ENCODE assay signal across 8 cellular contexts in the genomic region with DNA sequence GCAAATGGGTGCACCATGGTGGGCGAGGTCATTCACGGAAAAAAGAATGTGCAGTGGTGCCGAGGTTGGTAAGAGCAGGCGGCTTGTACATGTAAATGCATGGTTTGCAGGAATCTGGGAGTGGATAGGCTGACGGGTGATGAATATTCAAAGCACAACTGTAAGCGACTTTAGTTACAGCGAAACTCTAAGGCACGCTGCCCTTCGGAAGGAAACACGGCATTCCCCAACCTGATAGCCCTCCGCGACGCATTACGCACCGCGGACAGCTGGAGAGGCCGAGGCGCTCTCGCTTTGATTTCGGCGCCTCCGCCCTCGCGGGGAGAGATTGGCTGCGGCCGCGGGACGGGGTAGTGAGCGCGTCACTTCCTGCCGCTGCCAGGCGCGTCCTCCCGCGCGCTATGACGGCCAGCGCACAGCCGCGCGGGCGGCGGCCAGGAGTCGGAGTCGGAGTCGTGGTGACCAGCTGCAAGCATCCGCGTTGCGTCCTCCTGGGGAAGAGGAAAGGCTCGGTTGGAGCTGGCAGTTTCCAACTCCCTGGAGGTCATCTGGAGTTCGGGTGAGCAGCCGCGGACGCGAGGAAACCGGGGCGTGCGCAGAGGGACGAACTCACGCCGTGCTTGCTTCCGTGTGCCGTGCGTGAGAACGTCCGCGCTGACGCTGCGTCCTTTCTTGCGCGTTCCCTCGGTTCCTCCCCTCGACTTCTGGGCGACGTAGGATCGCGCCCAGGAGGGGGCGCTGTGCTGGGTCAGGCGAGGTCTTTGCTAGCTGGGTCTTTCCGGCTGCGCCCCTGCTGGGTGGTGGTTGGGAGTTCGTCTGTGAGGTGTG. TPM values are rescaled to one million over a fixed set of nuclear protein-coding genes. Genes with fewer than 3 reads are reported as not detected.
DNase-seq lines count a peak whose midpoint lies in the region; ATAC-seq and TF ChIP-seq lines count a peak whose summit lies in the region.

Gene NUDT15 (plus strand): TSS at position 381 of the 828 bp plus-strand sequence. CDS start 21 bp downstream, at position 402.

- H3K27me3 ChIP-seq in testis, result no peaks in the 10 kb centered on the region

- H3K9me3 ChIP-seq in testis, result no peaks in the 10 kb centered on the region

- H3K4me3 ChIP-seq in GM12864 (ENCODE audit: low read depth, low read length) (peak within 1 kb of the TSS; percentile 63), testis (peak within 1 kb of the TSS; percentile 81 to 86)

- DNase-seq in GM12864 (ENCODE audit: low read depth) (peak; percentile 96), NCI-H1092 treated with DMSO at 0.1 percent for 48 hours (lab: John Stamatoyannopoulos, UW) (peak; percentile 93), SKM-1 (lab: John Stamatoyannopoulos, UW; ENCODE audit: unreplicated experiment) (peak; percentile 88), glomerular endothelial cell (ENCODE audit: extremely low read depth, low read depth, low spot score) (peak; percentile 78), omental fat pad (ENCODE audit: low spot score) (peak; percentile 77), testis (peak; percentile 96)
- DNase-seq in activated naive CD4-positive, alpha-beta T cell treated with anti-CD3 and anti-CD28 coated beads, Interleukin-2, amount 50 U/mL, for 72 hours (ENCODE audit: low spot score in 2 of 2), result peak; percentile 97

- whole genome bisulfite sequencing in testis, 2 donors, result 0 to 1% methylated on average over 26 to 75 of the region's 82 CpGs

- H3K4me1 ChIP-seq in testis, result no peaks in the 10 kb centered on the region

- TF ChIP-seq POLR2A in testis (IDR thresholded peaks at IDR 0.05), result no peak

- peak; percentile 100 for TF ChIP-seq CTCF in GM12864 (IDR thresholded peaks at IDR 0.05; ENCODE audit: low read depth, low read length, missing control alignments)
- peak in 2 of 3 donors; percentile 42 to 99 for TF ChIP-seq CTCF in omental fat pad (IDR thresholded peaks at IDR 0.05)
- TF ChIP-seq CTCF in testis (IDR thresholded peaks at IDR 0.05), result peak; percentile 92 to 98 (median 97)

- H3K27ac ChIP-seq in testis, result peak within 1 kb of the TSS; percentile 98

- intact Hi-C loops in testis (cut with DNase I; ENCODE audit: low total_unique reads), result no loop called here

- ATAC-seq in HG02623 (IDR thresholded peaks at IDR 0.05; ENCODE audit: unreplicated experiment) (peak; percentile 91), omental fat pad (ENCODE audit: low FRiP score) (peak; percentile 98)
- ATAC-seq in activated naive CD4-positive, alpha-beta T cell treated with anti-CD3 and anti-CD28 coated beads, Interleukin-2, amount 50 U/mL, for 72 hours, result peak; percentile 92 to 94

- peak within 1 kb of the TSS; percentile 88 to 94 for H3K27ac Mint-ChIP-seq in activated naive CD4-positive, alpha-beta T cell treated with anti-CD3 and anti-CD28 coated beads, Interleukin-2, amount 50 U/mL, for 72 hours

- peaks cover 18 to 22% of the 10 kb centered on the region in 2 donors for H3K36me3 Mint-ChIP-seq in activated naive CD4-positive, alpha-beta T cell treated with anti-CD3 and anti-CD28 coated beads, Interleukin-2, amount 50 U/mL, for 72 hours

- no peaks in the 10 kb centered on the region for H3K9me3 Mint-ChIP-seq in activated naive CD4-positive, alpha-beta T cell treated with anti-CD3 and anti-CD28 coated beads, Interleukin-2, amount 50 U/mL, for 72 hours

- no peaks in the 10 kb centered on the region for H3K36me3 ChIP-seq in testis (ENCODE audit: low read depth, missing control alignments)

RNA-seq across cellular contexts. Expression of gene NUDT15, which starts in this region (rescaled TPM):
- 10 to 100 TPM; 17.2 to 41.8 TPM for total RNA-seq in activated naive CD4-positive, alpha-beta T cell treated with anti-CD3 and anti-CD28 coated beads, Interleukin-2, amount 50 U/mL, for 72 hours
- total RNA-seq in glomerular endothelial cell (7.9 TPM in 2 replicates), omental fat pad (10 to 100 TPM in 1 of 4 donors, 1 to 10 TPM in 3; 8.6 to 11.2 (median 9.0) TPM), testis (10 to 100 TPM; 11.1 to 12.3 TPM)
- 16.9 TPM for polyA plus RNA-seq in testis (ENCODE audit: insufficient read depth, low read depth, low replicate concordance)

Comparison
In these comparisons a context has a peak if more than half of its experiments do, and no peak if none do; other contexts are left out.
1. Peak in every context shown above with its lines: DNase-seq, ATAC-seq, H3K4me3 ChIP-seq and H3K27ac ChIP-seq.